Comparison of ENCODE assay signal across 9 cellular contexts in the genomic region with DNA sequence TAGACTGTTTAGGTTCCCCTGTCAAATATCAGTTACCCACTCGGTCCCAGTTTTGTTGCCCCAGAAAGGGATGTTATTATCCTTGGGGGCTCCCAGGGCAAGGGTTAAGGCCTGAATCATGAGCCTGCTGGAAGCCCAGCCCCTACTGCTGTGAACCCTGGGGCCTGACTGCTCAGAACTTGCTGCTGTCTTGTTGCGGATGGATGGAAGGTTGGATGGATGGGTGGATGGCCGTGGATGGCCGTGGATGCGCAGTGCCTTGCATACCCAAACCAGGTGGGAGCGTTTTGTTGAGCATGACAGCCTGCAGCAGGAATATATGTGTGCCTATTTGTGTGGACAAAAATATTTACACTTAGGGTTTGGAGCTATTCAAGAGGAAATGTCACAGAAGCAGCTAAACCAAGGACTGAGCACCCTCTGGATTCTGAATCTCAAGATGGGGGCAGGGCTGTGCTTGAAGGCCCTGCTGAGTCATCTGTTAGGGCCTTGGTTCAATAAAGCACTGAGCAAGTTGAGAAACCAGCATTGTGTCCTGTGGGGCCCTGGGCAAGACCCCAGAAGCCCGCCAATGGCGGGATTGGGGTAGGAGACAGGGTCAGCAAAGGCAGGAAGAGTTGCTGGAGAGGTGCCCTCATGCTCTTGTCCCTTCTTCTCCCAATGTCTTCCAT. TPM values are rescaled to one million over a fixed set of nuclear protein-coding genes. Genes with fewer than 3 reads are reported as not detected.
DNase-seq lines count a peak whose midpoint lies in the region; ATAC-seq, FAIRE-seq and TF ChIP-seq lines count a peak whose summit lies in the region.
"Had no signal": no experiment of that assay in that cellular context is flagged by ENCODE, and none has a peak within 500 bp of the region (broad histone marks: within the 10 kb centered on the region; RNA-seq: fewer than 3 reads in every experiment).

No MANE protein-coding gene starts in this region.

- H3K27me3 ChIP-seq in MG63 = no peaks in the 10 kb centered on the region
- H3K27me3 ChIP-seq in mucosa of stomach (ENCODE audit: control insufficient read depth, insufficient read depth, low read length) = no peaks in the 10 kb centered on the region

- TF ChIP-seq POLR2A in A549 (IDR thresholded peaks at IDR 0.05; ENCODE audit: low read length) = no peak

- 88% methylated on average over 8 of the region's 8 CpGs for WGBS in A549 (ENCODE audit: missing lambda C conversion rate)

- POLR2A ChIA-PET in A549 (lab: Yijun Ruan, JAX) = no interaction called here

- H3K9me3 ChIP-seq in A549 (peaks cover 4% of the 10 kb centered on the region), MG63 (no peaks in the 10 kb centered on the region), mucosa of stomach (ENCODE audit: control insufficient read depth, low read length) (no peaks in the 10 kb centered on the region)

- H3K27ac ChIP-seq in A549 = peak overlapping the region; percentile 95 to 99

- H3K4me3 ChIP-seq in A549 = peak overlapping the region; percentile 5; the same call in 1 of the 3 replicates
- no peak overlapping the region for H3K4me3 ChIP-seq in MG63
- H3K4me3 ChIP-seq in choroid plexus epithelial cell (ENCODE audit: low read depth, low read length) = no peak overlapping the region
- H3K4me3 ChIP-seq in mucosa of stomach (ENCODE audit: low read length) = no peak overlapping the region

- FAIRE-seq in A549 (lab: Jason Lieb, UNC) = no peak

- H3K4me2 ChIP-seq in A549 = peak overlapping the region; percentile 88

- H3K4me1 ChIP-seq in A549 (peaks cover 82% of the 10 kb centered on the region), mucosa of stomach (ENCODE audit: control insufficient read depth, insufficient read depth, low read length) (peaks cover 40% of the 10 kb centered on the region)

- TF ChIP-seq EP300 in A549 (IDR thresholded peaks at IDR 0.05) = no peak

- H3K36me3 ChIP-seq in MG63 (peaks cover 36% of the 10 kb centered on the region), mucosa of stomach (ENCODE audit: control insufficient read depth, insufficient read depth, low read length) (peaks cover 6% of the 10 kb centered on the region)

- H3K9ac ChIP-seq in mucosa of stomach (ENCODE audit: low read length) = peak overlapping the region; percentile 38

- CTCF ChIA-PET in A549 (lab: Yijun Ruan, JAX) = interaction anchor here (2.0 kb wide), 1 partner anchor 49 kb away, joined by 8 read pairs; no protein-coding TSS in a partner anchor

- ATAC-seq in A549 (no peak), HG02759 (IDR thresholded peaks at IDR 0.05; ENCODE audit: unreplicated experiment) (no peak)

- TF ChIP-seq CTCF in A549 (IDR thresholded peaks at IDR 0.05) (no peak), choroid plexus epithelial cell (conservative IDR thresholded peaks at IDR 0.05; ENCODE audit: low read depth, low read length) (no peak)

- no peak for TF ChIP-seq RAD21 in A549 (conservative IDR thresholded peaks at IDR 0.05 in 1 of 2, IDR thresholded peaks at IDR 0.05 in 1 of 2)

- DNase-seq in A549 (ENCODE audit: low read depth in 1 of 2, low spot score in 1 of 2) (peak in 1 of 2 experiments; percentile 72), MG63 (peak; percentile 24), choroid plexus epithelial cell (ENCODE audit: low read depth) (peak; percentile 72), NCI-H187 treated with DMSO at 0.1 percent for 48 hours (lab: John Stamatoyannopoulos, UW) (no peak), NCI-H2171 (lab: John Stamatoyannopoulos, UW) (no peak), NCI-H748 (lab: John Stamatoyannopoulos, UW; ENCODE audit: unreplicated experiment) (no peak)

TF ChIP-seq in A549, 52 proteins besides CTCF, POLR2A, EP300 and RAD21 (continues in another document):
- TF ChIP-seq, protein P1, sequence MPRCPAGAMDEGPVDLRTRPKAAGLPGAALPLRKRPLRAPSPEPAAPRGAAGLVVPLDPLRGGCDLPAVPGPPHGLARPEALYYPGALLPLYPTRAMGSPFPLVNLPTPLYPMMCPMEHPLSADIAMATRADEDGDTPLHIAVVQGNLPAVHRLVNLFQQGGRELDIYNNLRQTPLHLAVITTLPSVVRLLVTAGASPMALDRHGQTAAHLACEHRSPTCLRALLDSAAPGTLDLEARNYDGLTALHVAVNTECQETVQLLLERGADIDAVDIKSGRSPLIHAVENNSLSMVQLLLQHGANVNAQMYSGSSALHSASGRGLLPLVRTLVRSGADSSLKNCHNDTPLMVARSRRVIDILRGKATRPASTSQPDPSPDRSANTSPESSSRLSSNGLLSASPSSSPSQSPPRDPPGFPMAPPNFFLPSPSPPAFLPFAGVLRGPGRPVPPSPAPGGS (IDR thresholded peaks at IDR 0.05) = no peak
- TF ChIP-seq CHD2 (IDR thresholded peaks at IDR 0.05; ENCODE audit: low read length, partially characterized antibody) (no peak), SMC3 (IDR thresholded peaks at IDR 0.05) (no peak), CHD4 (IDR thresholded peaks at IDR 0.05; ENCODE audit: borderline replicate concordance) (no peak), TP53 (CRISPR knock-in tag; IDR thresholded peaks at IDR 0.05) (peak; percentile 66; the same call in 1 of the 2 replicates), RCOR1 (IDR thresholded peaks at IDR 0.05; ENCODE audit: low read depth, low read length) (no peak), MAZ (IDR thresholded peaks at IDR 0.05; ENCODE audit: borderline replicate concordance, low read depth, low read length) (no peak), RARB (CRISPR knock-in tag; IDR thresholded peaks at IDR 0.05) (no peak), MAFK (IDR thresholded peaks at IDR 0.05; ENCODE audit: partially characterized antibody) (peak; percentile 72), SREBF2 (IDR thresholded peaks at IDR 0.05) (no peak), FOXS1 (CRISPR knock-in tag; IDR thresholded peaks at IDR 0.05) (0 out of 2 replicates have a peak, but pooled peaks have one; percentile 17), EHF (CRISPR knock-in tag; IDR thresholded peaks at IDR 0.05) (peak; percentile 53), HOXB5 (CRISPR knock-in tag; IDR thresholded peaks at IDR 0.05) (peak; percentile 29; the same call in 1 of the 2 replicates), JUNB (IDR thresholded peaks at IDR 0.05) (no peak), GATA3 (IDR thresholded peaks at IDR 0.05; ENCODE audit: borderline replicate concordance) (no peak), ESRRA (IDR thresholded peaks at IDR 0.05; ENCODE audit: borderline replicate concordance, low read length) (no peak)
- TF ChIP-seq, protein P2, sequence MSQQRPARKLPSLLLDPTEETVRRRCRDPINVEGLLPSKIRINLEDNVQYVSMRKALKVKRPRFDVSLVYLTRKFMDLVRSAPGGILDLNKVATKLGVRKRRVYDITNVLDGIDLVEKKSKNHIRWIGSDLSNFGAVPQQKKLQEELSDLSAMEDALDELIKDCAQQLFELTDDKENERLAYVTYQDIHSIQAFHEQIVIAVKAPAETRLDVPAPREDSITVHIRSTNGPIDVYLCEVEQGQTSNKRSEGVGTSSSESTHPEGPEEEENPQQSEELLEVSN (IDR thresholded peaks at IDR 0.05; ENCODE audit: borderline replicate concordance, low read depth) = no peak
- TF ChIP-seq, protein P3, sequence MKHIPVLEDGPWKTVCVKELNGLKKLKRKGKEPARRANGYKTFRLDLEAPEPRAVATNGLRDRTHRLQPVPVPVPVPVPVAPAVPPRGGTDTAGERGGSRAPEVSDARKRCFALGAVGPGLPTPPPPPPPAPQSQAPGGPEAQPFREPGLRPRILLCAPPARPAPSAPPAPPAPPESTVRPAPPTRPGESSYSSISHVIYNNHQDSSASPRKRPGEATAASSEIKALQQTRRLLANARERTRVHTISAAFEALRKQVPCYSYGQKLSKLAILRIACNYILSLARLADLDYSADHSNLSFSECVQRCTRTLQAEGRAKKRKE (CRISPR knock-in tag; IDR thresholded peaks at IDR 0.05; ENCODE audit: low read depth) = 0 out of 2 replicates have a peak, but pooled peaks have one; percentile 38

RNA-seq across cellular contexts. Expression of a gene that starts 9.6 kb away (rescaled TPM):
- polyA plus RNA-seq in A549 (2011; rRNA removed) = 133 and 136 TPM in 2 replicates
- 173 and 193 TPM in 2 replicates for polyA plus RNA-seq in A549 (2012; cell fraction: cytosol; rRNA removed)
- 307 and 346 TPM in 2 replicates for polyA plus RNA-seq in A549 (2012; cell fraction: nucleus; rRNA removed)
- 129 to 150 TPM (median 140 TPM) in 3 replicates for polyA plus RNA-seq in A549 (2017; fragmentation: RNase III; extraction: RNeasy Plus Mini Kit Qiagen cat#74134 plus additional on column Dnase treatment)
- polyA minus RNA-seq in A549 (2011; rRNA and poly(A)+ RNA removed) = 101 and 126 TPM in 2 replicates
- 13.9 and 16.0 TPM in 2 replicates for total RNA-seq in MG63 (2014; rRNA removed; shearing (Covaris generic); ENCODE audit: low replicate concordance)

RNA-seq across cellular contexts. Expression of a gene that starts 14.6 kb away (rescaled TPM):
- polyA plus RNA-seq in A549 (2011; rRNA removed) (10.2 and 11.8 TPM in 2 replicates), A549 (2017; fragmentation: RNase III; extraction: RNeasy Plus Mini Kit Qiagen cat#74134 plus additional on column Dnase treatment) (17.7 to 20.6 TPM (median 19.9 TPM) in 3 replicates)
- 15.6 and 19.0 TPM in 2 replicates for polyA plus RNA-seq in A549 (2012; cell fraction: cytosol; rRNA removed)
- 15.2 and 20.0 TPM in 2 replicates for polyA plus RNA-seq in A549 (2012; cell fraction: nucleus; rRNA removed)
- polyA minus RNA-seq in A549 (2011; rRNA and poly(A)+ RNA removed) = 21.2 and 27.1 TPM in 2 replicates
- 11.6 and 24.6 TPM in 2 replicates for total RNA-seq in MG63 (2014; rRNA removed; shearing (Covaris generic); ENCODE audit: low replicate concordance)

RNA-seq across cellular contexts. Expression of a gene that starts 19.2 kb away (rescaled TPM):
- polyA plus RNA-seq in A549 (2011; rRNA removed) (35.9 and 42.6 TPM in 2 replicates), A549 (2017; fragmentation: RNase III; extraction: RNeasy Plus Mini Kit Qiagen cat#74134 plus additional on column Dnase treatment) (93.1 to 107 TPM (median 106 TPM) in 3 replicates)
- polyA plus RNA-seq in A549 (2012; cell fraction: cytosol; rRNA removed) = 57.6 and 77.1 TPM in 2 replicates
- 55.5 and 78.2 TPM in 2 replicates for polyA plus RNA-seq in A549 (2012; cell fraction: nucleus; rRNA removed)
- polyA minus RNA-seq in A549 (2011; rRNA and poly(A)+ RNA removed) = 49.1 and 52.8 TPM in 2 replicates
- total RNA-seq in MG63 (2014; rRNA removed; shearing (Covaris generic); ENCODE audit: low replicate concordance) = 50.0 and 81.5 TPM in 2 replicates

RNA-seq across cellular contexts. Expression of a gene that starts 24.5 kb away (rescaled TPM):
- polyA plus RNA-seq in A549 (2011; rRNA removed) (0.41 and 0.46 TPM in 2 replicates), A549 (2017; fragmentation: RNase III; extraction: RNeasy Plus Mini Kit Qiagen cat#74134 plus additional on column Dnase treatment) (0.89 to 1.4 TPM (median 1.3 TPM) in 3 replicates)
- polyA plus RNA-seq in A549 (2012; cell fraction: cytosol; rRNA removed) = 1.1 and 1.2 TPM in 2 replicates
- polyA plus RNA-seq in A549 (2012; cell fraction: nucleus; rRNA removed) = 4.2 and 4.5 TPM in 2 replicates
- 0.15 and 0.21 TPM in 2 replicates for polyA minus RNA-seq in A549 (2011; rRNA and poly(A)+ RNA removed)
- total RNA-seq in MG63 (2014; rRNA removed; shearing (Covaris generic); ENCODE audit: low replicate concordance) = 0.95 TPM in 1 of 2 replicates, not detected in the other
- total RNA-seq: kidney epithelial cell had no signal

RNA-seq across cellular contexts. Expression of a gene that starts 38.2 kb away (rescaled TPM):
- polyA plus RNA-seq in A549 (2011; rRNA removed) (43.9 and 44.0 TPM in 2 replicates), A549 (2017; fragmentation: RNase III; extraction: RNeasy Plus Mini Kit Qiagen cat#74134 plus additional on column Dnase treatment) (93.2 to 104 TPM (median 95.2 TPM) in 3 replicates)
- polyA plus RNA-seq in A549 (2012; cell fraction: cytosol; rRNA removed) = 162 and 207 TPM in 2 replicates
- polyA plus RNA-seq in A549 (2012; cell fraction: nucleus; rRNA removed) = 139 and 182 TPM in 2 replicates
- polyA minus RNA-seq in A549 (2011; rRNA and poly(A)+ RNA removed) = 49.7 and 55.6 TPM in 2 replicates
- total RNA-seq in MG63 (2014; rRNA removed; shearing (Covaris generic); ENCODE audit: low replicate concordance) = 42.8 and 66.6 TPM in 2 replicates

Comparison
In these comparisons a context has a peak if more than half of its experiments do, and no peak if none do; other contexts are left out.
1. DNase-seq: peak in MG63 (single experiment) and choroid plexus epithelial cell (single experiment); none in NCI-H187 treated with DMSO at 0.1 percent for 48 hours (single experiment), NCI-H2171 (single experiment) and NCI-H748 (single experiment).